ENCODE assay signal across 1 cellular context in the genomic region with DNA sequence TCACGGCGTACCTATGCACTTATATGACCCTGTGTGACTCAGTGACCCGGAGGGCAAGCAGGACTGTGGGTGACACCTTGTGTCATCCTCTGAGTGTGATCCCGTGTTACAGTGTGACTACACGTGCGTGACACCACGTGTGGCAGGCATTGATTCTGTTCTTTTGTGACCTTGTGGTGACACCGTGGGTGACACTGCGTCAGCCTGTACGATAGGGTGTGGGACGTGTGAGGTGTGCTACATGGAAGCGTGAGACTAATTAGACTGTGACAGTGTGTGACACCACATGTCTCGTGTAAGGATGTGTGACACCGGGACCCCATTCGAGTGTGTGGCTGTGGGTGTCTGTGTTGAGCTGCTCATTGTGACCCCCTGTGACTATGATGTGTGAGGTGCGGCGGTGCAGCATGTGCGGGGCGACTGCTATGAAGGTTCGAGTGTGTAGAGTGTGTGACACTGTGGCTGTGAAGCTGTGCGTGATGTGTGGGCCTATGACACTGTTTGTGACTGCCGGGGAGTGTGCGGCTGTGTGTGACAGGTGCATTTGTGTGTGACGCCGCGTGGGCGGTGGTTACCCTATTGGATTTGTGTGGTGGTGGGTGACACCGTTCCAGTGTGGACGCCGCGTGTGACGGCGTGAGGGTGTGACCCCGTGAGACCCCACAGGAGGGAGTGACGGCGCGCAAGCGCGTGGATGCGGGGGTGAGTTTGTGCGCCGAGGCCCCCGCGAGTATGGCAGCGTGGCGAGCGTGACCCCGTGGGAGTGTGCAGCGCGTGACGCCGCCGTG.
TF ChIP-seq lines count a peak whose summit lies in the region.

A gene (plus strand): TSS at position 783 of the 788 bp plus-strand sequence. CDS start 5,621 bp downstream, outside the sequence.

TF ChIP-seq in K562, 482 proteins besides CTCF, POLR2A, EP300 and RAD21 (continued from another document and continues in another):
- TF ChIP-seq, protein P1, sequence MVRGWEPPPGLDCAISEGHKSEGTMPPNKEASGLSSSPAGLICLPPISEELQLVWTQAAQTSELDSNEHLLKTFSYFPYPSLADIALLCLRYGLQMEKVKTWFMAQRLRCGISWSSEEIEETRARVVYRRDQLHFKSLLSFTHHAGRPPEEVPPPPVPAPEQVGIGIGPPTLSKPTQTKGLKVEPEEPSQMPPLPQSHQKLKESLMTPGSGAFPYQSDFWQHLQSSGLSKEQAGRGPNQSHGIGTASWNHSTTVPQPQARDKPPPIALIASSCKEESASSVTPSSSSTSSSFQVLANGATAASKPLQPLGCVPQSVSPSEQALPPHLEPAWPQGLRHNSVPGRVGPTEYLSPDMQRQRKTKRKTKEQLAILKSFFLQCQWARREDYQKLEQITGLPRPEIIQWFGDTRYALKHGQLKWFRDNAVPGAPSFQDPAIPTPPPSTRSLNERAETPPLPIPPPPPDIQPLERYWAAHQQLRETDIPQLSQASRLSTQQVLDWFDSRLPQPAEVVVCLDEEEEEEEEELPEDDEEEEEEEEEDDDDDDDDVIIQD (CRISPR knock-in tag; IDR thresholded peaks at IDR 0.05) = no peak
- TF ChIP-seq, protein P2, sequence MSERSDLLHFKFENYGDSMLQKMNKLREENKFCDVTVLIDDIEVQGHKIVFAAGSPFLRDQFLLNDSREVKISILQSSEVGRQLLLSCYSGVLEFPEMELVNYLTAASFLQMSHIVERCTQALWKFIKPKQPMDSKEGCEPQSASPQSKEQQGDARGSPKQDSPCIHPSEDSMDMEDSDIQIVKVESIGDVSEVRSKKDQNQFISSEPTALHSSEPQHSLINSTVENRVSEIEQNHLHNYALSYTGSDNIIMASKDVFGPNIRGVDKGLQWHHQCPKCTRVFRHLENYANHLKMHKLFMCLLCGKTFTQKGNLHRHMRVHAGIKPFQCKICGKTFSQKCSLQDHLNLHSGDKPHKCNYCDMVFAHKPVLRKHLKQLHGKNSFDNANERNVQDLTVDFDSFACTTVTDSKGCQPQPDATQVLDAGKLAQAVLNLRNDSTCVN (CRISPR knock-in tag; IDR thresholded peaks at IDR 0.05) = no peak
- TF ChIP-seq ZNF75A (CRISPR knock-in tag; IDR thresholded peaks at IDR 0.05) (no peak), ZC3H8 (IDR thresholded peaks at IDR 0.05) (no peak), GATAD2A (IDR thresholded peaks at IDR 0.05) (no peak), KLF13 (tag; IDR thresholded peaks at IDR 0.05; ENCODE audit: borderline replicate concordance, low read depth) (no peak), RUNX1 (IDR thresholded peaks at IDR 0.05; ENCODE audit: low read depth) (no peak), RBM17 (IDR thresholded peaks at IDR 0.05; ENCODE audit: borderline replicate concordance, low read depth, low read length) (no peak), KDM2B (CRISPR knock-in tag; IDR thresholded peaks at IDR 0.05) (no peak), PURB (CRISPR knock-in tag; IDR thresholded peaks at IDR 0.05; ENCODE audit: low read depth) (no peak), ZNF551 (CRISPR knock-in tag; IDR thresholded peaks at IDR 0.05) (no peak), CBFB (CRISPR knock-in tag; IDR thresholded peaks at IDR 0.05) (no peak), NCOR1 (IDR thresholded peaks at IDR 0.05) (no peak), XRCC3 (IDR thresholded peaks at IDR 0.05) (no peak), FOXK1 (CRISPR knock-in tag; IDR thresholded peaks at IDR 0.05; ENCODE audit: borderline replicate concordance) (peak; percentile 47; the same call in 1 of the 2 replicates), BCOR (IDR thresholded peaks at IDR 0.05) (peak; percentile 38; the same call in 1 of the 2 replicates), RNF2 (IDR thresholded peaks at IDR 0.05) (0 out of 2 replicates have a peak, but pooled peaks have one; percentile 9), POLR3G (IDR thresholded peaks at IDR 0.05; ENCODE audit: extremely low read depth, insufficient read length, insufficient replicate concordance) (no peak), NEUROD1 (IDR thresholded peaks at IDR 0.05; ENCODE audit: borderline replicate concordance, low read depth, low read length, partially characterized antibody) (no peak), ARHGAP35 (IDR thresholded peaks at IDR 0.05; ENCODE audit: partially characterized antibody) (no peak), U2AF2 (optimal IDR thresholded peaks at IDR 0.05; ENCODE audit: low read depth, low read length) (no peak), ZNF354B (CRISPR knock-in tag; IDR thresholded peaks at IDR 0.05) (no peak), PHF21A (IDR thresholded peaks at IDR 0.05; ENCODE audit: borderline replicate concordance, low read depth) (no peak), ZNF174 (CRISPR knock-in tag; IDR thresholded peaks at IDR 0.05) (no peak)
- TF ChIP-seq, protein P3, sequence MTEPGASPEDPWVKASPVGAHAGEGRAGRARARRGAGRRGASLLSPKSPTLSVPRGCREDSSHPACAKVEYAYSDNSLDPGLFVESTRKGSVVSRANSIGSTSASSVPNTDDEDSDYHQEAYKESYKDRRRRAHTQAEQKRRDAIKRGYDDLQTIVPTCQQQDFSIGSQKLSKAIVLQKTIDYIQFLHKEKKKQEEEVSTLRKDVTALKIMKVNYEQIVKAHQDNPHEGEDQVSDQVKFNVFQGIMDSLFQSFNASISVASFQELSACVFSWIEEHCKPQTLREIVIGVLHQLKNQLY (CRISPR knock-in tag; conservative IDR thresholded peaks at IDR 0.05) = no peak
- TF ChIP-seq, protein P4, sequence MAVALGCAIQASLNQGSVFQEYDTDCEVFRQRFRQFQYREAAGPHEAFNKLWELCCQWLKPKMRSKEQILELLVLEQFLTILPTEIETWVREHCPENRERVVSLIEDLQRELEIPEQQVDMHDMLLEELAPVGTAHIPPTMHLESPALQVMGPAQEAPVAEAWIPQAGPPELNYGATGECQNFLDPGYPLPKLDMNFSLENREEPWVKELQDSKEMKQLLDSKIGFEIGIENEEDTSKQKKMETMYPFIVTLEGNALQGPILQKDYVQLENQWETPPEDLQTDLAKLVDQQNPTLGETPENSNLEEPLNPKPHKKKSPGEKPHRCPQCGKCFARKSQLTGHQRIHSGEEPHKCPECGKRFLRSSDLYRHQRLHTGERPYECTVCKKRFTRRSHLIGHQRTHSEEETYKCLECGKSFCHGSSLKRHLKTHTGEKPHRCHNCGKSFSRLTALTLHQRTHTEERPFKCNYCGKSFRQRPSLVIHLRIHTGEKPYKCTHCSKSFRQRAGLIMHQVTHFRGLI (CRISPR knock-in tag; IDR thresholded peaks at IDR 0.05) = no peak
- TF ChIP-seq, protein P5, sequence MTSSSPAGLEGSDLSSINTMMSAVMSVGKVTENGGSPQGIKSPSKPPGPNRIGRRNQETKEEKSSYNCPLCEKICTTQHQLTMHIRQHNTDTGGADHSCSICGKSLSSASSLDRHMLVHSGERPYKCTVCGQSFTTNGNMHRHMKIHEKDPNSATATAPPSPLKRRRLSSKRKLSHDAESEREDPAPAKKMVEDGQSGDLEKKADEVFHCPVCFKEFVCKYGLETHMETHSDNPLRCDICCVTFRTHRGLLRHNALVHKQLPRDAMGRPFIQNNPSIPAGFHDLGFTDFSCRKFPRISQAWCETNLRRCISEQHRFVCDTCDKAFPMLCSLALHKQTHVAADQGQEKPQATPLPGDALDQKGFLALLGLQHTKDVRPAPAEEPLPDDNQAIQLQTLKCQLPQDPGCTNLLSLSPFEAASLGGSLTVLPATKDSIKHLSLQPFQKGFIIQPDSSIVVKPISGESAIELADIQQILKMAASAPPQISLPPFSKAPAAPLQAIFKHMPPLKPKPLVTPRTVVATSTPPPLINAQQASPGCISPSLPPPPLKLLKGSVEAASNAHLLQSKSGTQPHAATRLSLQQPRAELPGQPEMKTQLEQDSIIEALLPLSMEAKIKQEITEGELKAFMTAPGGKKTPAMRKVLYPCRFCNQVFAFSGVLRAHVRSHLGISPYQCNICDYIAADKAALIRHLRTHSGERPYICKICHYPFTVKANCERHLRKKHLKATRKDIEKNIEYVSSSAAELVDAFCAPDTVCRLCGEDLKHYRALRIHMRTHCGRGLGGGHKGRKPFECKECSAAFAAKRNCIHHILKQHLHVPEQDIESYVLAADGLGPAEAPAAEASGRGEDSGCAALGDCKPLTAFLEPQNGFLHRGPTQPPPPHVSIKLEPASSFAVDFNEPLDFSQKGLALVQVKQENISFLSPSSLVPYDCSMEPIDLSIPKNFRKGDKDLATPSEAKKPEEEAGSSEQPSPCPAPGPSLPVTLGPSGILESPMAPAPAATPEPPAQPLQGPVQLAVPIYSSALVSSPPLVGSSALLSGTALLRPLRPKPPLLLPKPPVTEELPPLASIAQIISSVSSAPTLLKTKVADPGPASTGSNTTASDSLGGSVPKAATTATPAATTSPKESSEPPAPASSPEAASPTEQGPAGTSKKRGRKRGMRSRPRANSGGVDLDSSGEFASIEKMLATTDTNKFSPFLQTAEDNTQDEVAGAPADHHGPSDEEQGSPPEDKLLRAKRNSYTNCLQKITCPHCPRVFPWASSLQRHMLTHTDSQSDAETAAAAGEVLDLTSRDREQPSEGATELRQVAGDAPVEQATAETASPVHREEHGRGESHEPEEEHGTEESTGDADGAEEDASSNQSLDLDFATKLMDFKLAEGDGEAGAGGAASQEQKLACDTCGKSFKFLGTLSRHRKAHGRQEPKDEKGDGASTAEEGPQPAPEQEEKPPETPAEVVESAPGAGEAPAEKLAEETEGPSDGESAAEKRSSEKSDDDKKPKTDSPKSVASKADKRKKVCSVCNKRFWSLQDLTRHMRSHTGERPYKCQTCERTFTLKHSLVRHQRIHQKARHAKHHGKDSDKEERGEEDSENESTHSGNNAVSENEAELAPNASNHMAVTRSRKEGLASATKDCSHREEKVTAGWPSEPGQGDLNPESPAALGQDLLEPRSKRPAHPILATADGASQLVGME (CRISPR knock-in tag; IDR thresholded peaks at IDR 0.05) = peak; percentile 77; the same call in 1 of the 2 replicates
- TF ChIP-seq, protein P6, sequence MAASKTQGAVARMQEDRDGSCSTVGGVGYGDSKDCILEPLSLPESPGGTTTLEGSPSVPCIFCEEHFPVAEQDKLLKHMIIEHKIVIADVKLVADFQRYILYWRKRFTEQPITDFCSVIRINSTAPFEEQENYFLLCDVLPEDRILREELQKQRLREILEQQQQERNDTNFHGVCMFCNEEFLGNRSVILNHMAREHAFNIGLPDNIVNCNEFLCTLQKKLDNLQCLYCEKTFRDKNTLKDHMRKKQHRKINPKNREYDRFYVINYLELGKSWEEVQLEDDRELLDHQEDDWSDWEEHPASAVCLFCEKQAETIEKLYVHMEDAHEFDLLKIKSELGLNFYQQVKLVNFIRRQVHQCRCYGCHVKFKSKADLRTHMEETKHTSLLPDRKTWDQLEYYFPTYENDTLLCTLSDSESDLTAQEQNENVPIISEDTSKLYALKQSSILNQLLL (CRISPR knock-in tag; IDR thresholded peaks at IDR 0.05; ENCODE audit: borderline replicate concordance) = no peak
- TF ChIP-seq, protein P7, sequence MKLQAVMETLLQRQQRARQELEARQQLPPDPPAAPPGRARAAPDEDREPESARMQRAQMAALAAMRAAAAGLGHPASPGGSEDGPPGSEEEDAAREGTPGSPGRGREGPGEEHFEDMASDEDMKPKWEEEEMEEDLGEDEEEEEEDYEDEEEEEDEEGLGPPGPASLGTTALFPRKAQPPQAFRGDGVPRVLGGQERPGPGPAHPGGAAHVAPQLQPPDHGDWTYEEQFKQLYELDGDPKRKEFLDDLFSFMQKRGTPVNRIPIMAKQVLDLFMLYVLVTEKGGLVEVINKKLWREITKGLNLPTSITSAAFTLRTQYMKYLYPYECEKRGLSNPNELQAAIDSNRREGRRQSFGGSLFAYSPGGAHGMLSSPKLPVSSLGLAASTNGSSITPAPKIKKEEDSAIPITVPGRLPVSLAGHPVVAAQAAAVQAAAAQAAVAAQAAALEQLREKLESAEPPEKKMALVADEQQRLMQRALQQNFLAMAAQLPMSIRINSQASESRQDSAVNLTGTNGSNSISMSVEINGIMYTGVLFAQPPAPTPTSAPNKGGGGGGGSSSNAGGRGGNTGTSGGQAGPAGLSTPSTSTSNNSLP (IDR thresholded peaks at IDR 0.05; ENCODE audit: borderline replicate concordance, low read depth, low read length) = no peak
- TF ChIP-seq, protein P8, sequence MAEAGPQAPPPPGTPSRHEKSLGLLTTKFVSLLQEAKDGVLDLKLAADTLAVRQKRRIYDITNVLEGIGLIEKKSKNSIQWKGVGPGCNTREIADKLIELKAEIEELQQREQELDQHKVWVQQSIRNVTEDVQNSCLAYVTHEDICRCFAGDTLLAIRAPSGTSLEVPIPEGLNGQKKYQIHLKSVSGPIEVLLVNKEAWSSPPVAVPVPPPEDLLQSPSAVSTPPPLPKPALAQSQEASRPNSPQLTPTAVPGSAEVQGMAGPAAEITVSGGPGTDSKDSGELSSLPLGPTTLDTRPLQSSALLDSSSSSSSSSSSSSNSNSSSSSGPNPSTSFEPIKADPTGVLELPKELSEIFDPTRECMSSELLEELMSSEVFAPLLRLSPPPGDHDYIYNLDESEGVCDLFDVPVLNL (CRISPR knock-in tag; IDR thresholded peaks at IDR 0.05; ENCODE audit: low read depth) = peak; percentile 69; the same call in 1 of the 2 replicates
- TF ChIP-seq, protein P9, sequence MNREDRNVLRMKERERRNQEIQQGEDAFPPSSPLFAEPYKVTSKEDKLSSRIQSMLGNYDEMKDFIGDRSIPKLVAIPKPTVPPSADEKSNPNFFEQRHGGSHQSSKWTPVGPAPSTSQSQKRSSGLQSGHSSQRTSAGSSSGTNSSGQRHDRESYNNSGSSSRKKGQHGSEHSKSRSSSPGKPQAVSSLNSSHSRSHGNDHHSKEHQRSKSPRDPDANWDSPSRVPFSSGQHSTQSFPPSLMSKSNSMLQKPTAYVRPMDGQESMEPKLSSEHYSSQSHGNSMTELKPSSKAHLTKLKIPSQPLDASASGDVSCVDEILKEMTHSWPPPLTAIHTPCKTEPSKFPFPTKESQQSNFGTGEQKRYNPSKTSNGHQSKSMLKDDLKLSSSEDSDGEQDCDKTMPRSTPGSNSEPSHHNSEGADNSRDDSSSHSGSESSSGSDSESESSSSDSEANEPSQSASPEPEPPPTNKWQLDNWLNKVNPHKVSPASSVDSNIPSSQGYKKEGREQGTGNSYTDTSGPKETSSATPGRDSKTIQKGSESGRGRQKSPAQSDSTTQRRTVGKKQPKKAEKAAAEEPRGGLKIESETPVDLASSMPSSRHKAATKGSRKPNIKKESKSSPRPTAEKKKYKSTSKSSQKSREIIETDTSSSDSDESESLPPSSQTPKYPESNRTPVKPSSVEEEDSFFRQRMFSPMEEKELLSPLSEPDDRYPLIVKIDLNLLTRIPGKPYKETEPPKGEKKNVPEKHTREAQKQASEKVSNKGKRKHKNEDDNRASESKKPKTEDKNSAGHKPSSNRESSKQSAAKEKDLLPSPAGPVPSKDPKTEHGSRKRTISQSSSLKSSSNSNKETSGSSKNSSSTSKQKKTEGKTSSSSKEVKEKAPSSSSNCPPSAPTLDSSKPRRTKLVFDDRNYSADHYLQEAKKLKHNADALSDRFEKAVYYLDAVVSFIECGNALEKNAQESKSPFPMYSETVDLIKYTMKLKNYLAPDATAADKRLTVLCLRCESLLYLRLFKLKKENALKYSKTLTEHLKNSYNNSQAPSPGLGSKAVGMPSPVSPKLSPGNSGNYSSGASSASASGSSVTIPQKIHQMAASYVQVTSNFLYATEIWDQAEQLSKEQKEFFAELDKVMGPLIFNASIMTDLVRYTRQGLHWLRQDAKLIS (CRISPR knock-in tag; IDR thresholded peaks at IDR 0.05) = no peak
- TF ChIP-seq, protein P10, sequence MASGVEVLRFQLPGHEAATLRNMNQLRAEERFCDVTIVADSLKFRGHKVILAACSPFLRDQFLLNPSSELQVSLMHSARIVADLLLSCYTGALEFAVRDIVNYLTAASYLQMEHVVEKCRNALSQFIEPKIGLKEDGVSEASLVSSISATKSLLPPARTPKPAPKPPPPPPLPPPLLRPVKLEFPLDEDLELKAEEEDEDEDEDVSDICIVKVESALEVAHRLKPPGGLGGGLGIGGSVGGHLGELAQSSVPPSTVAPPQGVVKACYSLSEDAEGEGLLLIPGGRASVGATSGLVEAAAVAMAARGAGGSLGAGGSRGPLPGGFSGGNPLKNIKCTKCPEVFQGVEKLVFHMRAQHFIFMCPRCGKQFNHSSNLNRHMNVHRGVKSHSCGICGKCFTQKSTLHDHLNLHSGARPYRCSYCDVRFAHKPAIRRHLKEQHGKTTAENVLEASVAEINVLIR (CRISPR knock-in tag; IDR thresholded peaks at IDR 0.05) = no peak
